ENCODE assay signal across 10 cellular contexts in the genomic region with DNA sequence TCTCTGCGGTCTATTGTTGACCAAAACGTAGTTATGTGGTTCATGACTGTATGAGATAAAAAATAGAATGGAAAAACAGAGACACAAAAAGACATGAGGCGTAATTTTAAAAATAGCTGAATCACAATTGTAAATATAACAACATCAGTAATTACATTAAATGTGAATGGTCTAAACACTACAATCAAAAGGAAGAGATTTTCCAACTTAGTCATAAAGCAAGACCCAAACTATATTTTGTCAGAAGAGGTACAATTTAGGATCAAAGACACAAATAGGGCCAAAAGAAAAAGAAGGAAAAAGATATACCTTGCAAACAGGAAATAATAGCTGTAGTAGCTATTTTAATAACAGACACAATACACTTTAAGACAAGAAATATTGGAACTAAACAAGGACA.
"Had no signal": no experiment of that assay in that cellular context is flagged by ENCODE, and none has a peak within 500 bp of the region (broad histone marks: within the 10 kb centered on the region; RNA-seq: fewer than 3 reads in every experiment).

No MANE protein-coding gene starts in this region.

- H3K4me3 ChIP-seq: GM23248, HAP-1 had no signal

- H2AFZ ChIP-seq: GM23248 had no signal

- H3K36me3 ChIP-seq: HAP-1 had no signal

- H3K9me3 ChIP-seq: HAP-1 had no signal

- H3K9ac ChIP-seq: GM23248, KMS-11 had no signal

- H3K27ac ChIP-seq: GM23248, KMS-11 had no signal

- DNase-seq: GM23248, GOT3, H7, HFFc6, IMR-90, Karpas-422, KBM-7 had no signal

- H3K4me2 ChIP-seq: KMS-11 had no signal

- FAIRE-seq: HTR-8/SVneo had no signal
